ENCODE assay signal across 11 cellular contexts in genomic region chr15:85474700-85475316, GRCh38.
DNase-seq lines count a peak whose midpoint lies in the region; ATAC-seq, FAIRE-seq and TF ChIP-seq lines count a peak whose summit lies in the region.
"Had no signal": no experiment of that assay in that cellular context is flagged by ENCODE, and none has a peak within 500 bp of the region (broad histone marks: within the 10 kb centered on the region; RNA-seq: fewer than 3 reads in every experiment).

No MANE protein-coding gene starts in this region.

- no peak for TF ChIP-seq CTCF in epithelial cell of esophagus (IDR thresholded peaks at IDR 0.05; ENCODE audit: insufficient read depth, low read depth, low read length, missing control alignments)

- TF ChIP-seq POLR2A in GM18505 (IDR thresholded peaks at IDR 0.05; ENCODE audit: borderline replicate concordance, extremely low read depth, insufficient read depth, insufficient read length) (no peak), GM12891 (IDR thresholded peaks at IDR 0.05; ENCODE audit: low read depth, low read length) (no peak)

- FAIRE-seq in GM12891 (lab: Jason Lieb, UNC) = no peak

- H3K4me3 ChIP-seq in epithelial cell of esophagus (ENCODE audit: low read length) = no peak overlapping the region
- H3K4me3 ChIP-seq: vagina had no signal

- ATAC-seq in GM18505 (IDR thresholded peaks at IDR 0.05; ENCODE audit: unreplicated experiment) (peak; percentile 49), GM21526 (IDR thresholded peaks at IDR 0.05; ENCODE audit: low FRiP score, unreplicated experiment) (peak; percentile 54), HG03432 (IDR thresholded peaks at IDR 0.05; ENCODE audit: unreplicated experiment) (peak; percentile 59), left lobe of liver (no peak)
- ATAC-seq: activated CD8-positive, alpha-beta T cell treated with anti-CD3 and anti-CD28 coated beads, Interleukin-2, amount 10 ng/mL, durations not matched to agents 7 days and 5 days had no signal

- peak; percentile 37 for DNase-seq in epithelial cell of esophagus (ENCODE audit: low read depth)
- DNase-seq in left lobe of liver (ENCODE audit: low spot score) = no peak
- DNase-seq in dedifferentiated amniotic fluid mesenchymal stem cell (ENCODE audit: extremely low spot score) = no peak
- no peak for DNase-seq in activated CD4-positive, alpha-beta T cell treated with anti-CD3 and anti-CD28 coated beads, Interleukin-2, amount 50 U/mL, for 4 hours
- DNase-seq in GM12891 (ENCODE audit: insufficient read length, low spot score) = no peak
- DNase-seq: activated CD8-positive, alpha-beta T cell treated with anti-CD3 and anti-CD28 coated beads, Interleukin-2, amount 10 ng/mL, durations not matched to agents 7 days and 5 days; NCI-H2081 had no signal

TF ChIP-seq in GM12891, 5 proteins besides CTCF, POLR2A, EP300 and RAD21:
- no peak for TF ChIP-seq SPI1 (IDR thresholded peaks at IDR 0.05; ENCODE audit: low read depth, low read length)
- TF ChIP-seq POLR2AphosphoS5 (IDR thresholded peaks at IDR 0.05; ENCODE audit: low read depth, low read length) = no peak
- no peak for TF ChIP-seq PAX5 (IDR thresholded peaks at IDR 0.05; ENCODE audit: insufficient read depth, low read length, severe bottlenecking)
- TF ChIP-seq TAF1 (IDR thresholded peaks at IDR 0.05; ENCODE audit: low read depth, low read length) = no peak
- no peak for TF ChIP-seq POU2F2 (IDR thresholded peaks at IDR 0.05; ENCODE audit: low read depth, low read length)
